ENCODE assay signal across 8 cellular contexts in genomic region chr15:90902656-90902995, GRCh38. TPM values are rescaled to one million over a fixed set of nuclear protein-coding genes. Genes with fewer than 3 reads are reported as not detected.
DNase-seq lines count a peak whose midpoint lies in the region; ATAC-seq and TF ChIP-seq lines count a peak whose summit lies in the region.

No MANE protein-coding gene starts in this region.

- no peak for TF ChIP-seq CTCF in mammary epithelial cell (conservative IDR thresholded peaks at IDR 0.05 in 1 of 2, IDR thresholded peaks at IDR 0.05 in 1 of 2; ENCODE audit: extremely low read depth in 1 of 2, insufficient read depth in 1 of 2, low read depth in 1 of 2, low read length in 2 of 2)

- peak overlapping the region; percentile 75 to 95 (median 90) for H3K27ac ChIP-seq in BLaER1 treated with 17β-estradiol and CSF1 and Interleukin-3, amounts not matched to agents 10 nM and 100 nM
- no peak overlapping the region for H3K27ac ChIP-seq in mammary epithelial cell (ENCODE audit: insufficient read depth, low read depth, low read length)
- H3K27ac ChIP-seq in muscle layer of colon (ENCODE audit: low read depth, low read length), result peak overlapping the region; percentile 98

- peaks cover 28 to 34% (median 30%) of the 10 kb centered on the region in 11 experiments for H3K36me3 ChIP-seq in BLaER1 treated with 17β-estradiol and CSF1 and Interleukin-3, amounts not matched to agents 10 nM and 100 nM
- H3K36me3 ChIP-seq in mammary epithelial cell (ENCODE audit: insufficient read depth, low read length) (no peaks in the 10 kb centered on the region), muscle layer of colon (ENCODE audit: insufficient read depth, low read length) (peaks cover 30% of the 10 kb centered on the region)

- H3K9me3 ChIP-seq in BLaER1 treated with 17β-estradiol and CSF1 and Interleukin-3, amounts not matched to agents 10 nM and 100 nM (replicated peaks in 1 of 11), result no peaks in the 10 kb centered on the region
- H3K9me3 ChIP-seq in mammary epithelial cell (replicated peaks; ENCODE audit: insufficient read depth, low read length) (no peaks in the 10 kb centered on the region), muscle layer of colon (ENCODE audit: low read length) (no peaks in the 10 kb centered on the region)

- no TSS peak for BruUV-seq in mammary epithelial cell (replicated peaks; lab: Mats Ljungman, UMichigan)

- ATAC-seq in HG03039 (IDR thresholded peaks at IDR 0.05; ENCODE audit: unreplicated experiment) (peak; percentile 50), GM18861 (IDR thresholded peaks at IDR 0.05; ENCODE audit: unreplicated experiment) (no peak), GM19467 (IDR thresholded peaks at IDR 0.05; ENCODE audit: unreplicated experiment) (no peak)

- peak overlapping the region; percentile 85 to 96 (median 93) for H3K9ac ChIP-seq in BLaER1 treated with 17β-estradiol and CSF1 and Interleukin-3, amounts not matched to agents 10 nM and 100 nM
- H3K9ac ChIP-seq in mammary epithelial cell (ENCODE audit: insufficient read depth, low read length) (peak overlapping the region; percentile 76), muscle layer of colon (ENCODE audit: low read length) (no peak overlapping the region)

- intact Hi-C loops in mammary epithelial cell (cut with micrococcal nuclease), result loop anchor here (1.0 kb wide), 1 partner anchor 32 kb away; no protein-coding TSS in a partner anchor

- H3K79me2 ChIP-seq in mammary epithelial cell (ENCODE audit: insufficient read depth, low read length), result no peaks in the 10 kb centered on the region

- WGBS in mammary epithelial cell (ENCODE audit: low coverage, missing lambda C conversion rate), result 0% methylated on average over 2 of the region's 60 CpGs

- H3K27me3 ChIP-seq in BLaER1 treated with 17β-estradiol and CSF1 and Interleukin-3, amounts not matched to agents 10 nM and 100 nM, result no peaks in the 10 kb centered on the region
- no peaks in the 10 kb centered on the region for H3K27me3 ChIP-seq in mammary epithelial cell (ENCODE audit: insufficient read depth, low read length)
- no peaks in the 10 kb centered on the region for H3K27me3 ChIP-seq in muscle layer of colon (ENCODE audit: control insufficient read depth in 1 of 2, insufficient read depth in 2 of 2, low read length in 2 of 2)

- peak overlapping the region; percentile 60 to 90 (median 78) for H3K4me3 ChIP-seq in BLaER1 treated with 17β-estradiol and CSF1 and Interleukin-3, amounts not matched to agents 10 nM and 100 nM
- peak overlapping the region; percentile 57 to 78 (median 75) for H3K4me3 ChIP-seq in mammary epithelial cell (replicated peaks in 1 of 3; ENCODE audit: insufficient read depth in 1 of 3, low read depth in 2 of 3, low read length in 3 of 3)
- H3K4me3 ChIP-seq in muscle layer of colon (ENCODE audit: low read depth in 1 of 2, low read length in 2 of 2), result peak overlapping the region; percentile 83 to 96

- H2AFZ ChIP-seq in mammary epithelial cell (ENCODE audit: low read depth, low read length), result peak overlapping the region; percentile 100

- H3K4me2 ChIP-seq in BLaER1 treated with 17β-estradiol and CSF1 and Interleukin-3, amounts not matched to agents 10 nM and 100 nM, result peak overlapping the region; percentile 87 to 99 (median 94)
- H3K4me2 ChIP-seq in mammary epithelial cell (ENCODE audit: insufficient read depth, low read depth, low read length), result peak overlapping the region; percentile 99

- no peak for DNase-seq in mammary epithelial cell
- DNase-seq in cortex of kidney (lab: John Stamatoyannopoulos, UW), result no peak
- no peak for DNase-seq in NCI-H748 (lab: John Stamatoyannopoulos, UW; ENCODE audit: unreplicated experiment)

- H3K4me1 ChIP-seq in BLaER1 treated with 17β-estradiol and CSF1 and Interleukin-3, amounts not matched to agents 10 nM and 100 nM, result peaks cover 21 to 47% (median 38%) of the 10 kb centered on the region in 10 experiments
- peaks cover 18% of the 10 kb centered on the region for H3K4me1 ChIP-seq in mammary epithelial cell (ENCODE audit: insufficient read depth, low read length)
- H3K4me1 ChIP-seq in muscle layer of colon (ENCODE audit: insufficient read depth, low read length), result peaks cover 16% of the 10 kb centered on the region

- CTCF ChIA-PET in mammary epithelial cell (lab: Charles Lee; ENCODE audit: low non-redundant PET), result interaction anchor here (0.6 kb wide), 1 partner anchor 27 kb away, joined by 4 read pairs; no protein-coding TSS in a partner anchor

- in situ Hi-C loops in mammary epithelial cell (cut with MboI; ENCODE audit: low sequenced_read_pairs in 2 of 2), result no loop called here

- H4K20me1 ChIP-seq in BLaER1 treated with 17β-estradiol and CSF1 and Interleukin-3, amounts not matched to agents 10 nM and 100 nM, result peaks cover 0 to 15% (median 0%) of the 10 kb centered on the region in 11 experiments; a peak in 6 of 22 replicates
- no peaks in the 10 kb centered on the region for H4K20me1 ChIP-seq in mammary epithelial cell (ENCODE audit: insufficient read depth, low read length)

- dilution Hi-C loops in mammary epithelial cell (cut with HindIII; ENCODE audit: low sequenced_read_pairs), result no loop called here

RNA-seq across cellular contexts. Expression of gene MAN2A2, which starts 0.5 kb away (rescaled TPM):
- total RNA-seq in mammary epithelial cell, result 10 to 100 TPM; 11.5 to 12.5 TPM
- 8.7 TPM for polyA plus RNA-seq in mammary epithelial cell
- polyA minus RNA-seq in mammary epithelial cell, result 46.6 TPM

RNA-seq across cellular contexts. Expression of gene FES, which starts 18.3 kb away (rescaled TPM):
- 1 to 10 TPM in 1 of 2 donors, not detected in 1; 2.8 TPM for total RNA-seq in mammary epithelial cell
- polyA plus RNA-seq in mammary epithelial cell, result not detected
- polyA minus RNA-seq in mammary epithelial cell, result not detected

RNA-seq across cellular contexts. Expression of gene HDDC3, which starts 29.7 kb away (rescaled TPM):
- 10 to 100 TPM; 10.5 to 16.2 TPM for total RNA-seq in mammary epithelial cell
- polyA plus RNA-seq in mammary epithelial cell, result 12.7 TPM
- polyA minus RNA-seq in mammary epithelial cell, result not detected

RNA-seq across cellular contexts. Expression of gene UNC45A, which starts 32.5 kb away (rescaled TPM):
- 10 to 100 TPM; 76.7 to 86.2 TPM for total RNA-seq in mammary epithelial cell
- polyA plus RNA-seq in mammary epithelial cell, result 64.5 TPM
- polyA minus RNA-seq in mammary epithelial cell, result 55.1 TPM

RNA-seq across cellular contexts. Expression of gene FURIN, which starts 34.2 kb away (rescaled TPM):
- total RNA-seq in mammary epithelial cell, result 10 to 100 TPM; 49.6 to 50.3 TPM
- 37.0 TPM for polyA plus RNA-seq in mammary epithelial cell
- 44.6 TPM for polyA minus RNA-seq in mammary epithelial cell
